ENCODE assay signal across 8 cellular contexts in the genomic region with DNA sequence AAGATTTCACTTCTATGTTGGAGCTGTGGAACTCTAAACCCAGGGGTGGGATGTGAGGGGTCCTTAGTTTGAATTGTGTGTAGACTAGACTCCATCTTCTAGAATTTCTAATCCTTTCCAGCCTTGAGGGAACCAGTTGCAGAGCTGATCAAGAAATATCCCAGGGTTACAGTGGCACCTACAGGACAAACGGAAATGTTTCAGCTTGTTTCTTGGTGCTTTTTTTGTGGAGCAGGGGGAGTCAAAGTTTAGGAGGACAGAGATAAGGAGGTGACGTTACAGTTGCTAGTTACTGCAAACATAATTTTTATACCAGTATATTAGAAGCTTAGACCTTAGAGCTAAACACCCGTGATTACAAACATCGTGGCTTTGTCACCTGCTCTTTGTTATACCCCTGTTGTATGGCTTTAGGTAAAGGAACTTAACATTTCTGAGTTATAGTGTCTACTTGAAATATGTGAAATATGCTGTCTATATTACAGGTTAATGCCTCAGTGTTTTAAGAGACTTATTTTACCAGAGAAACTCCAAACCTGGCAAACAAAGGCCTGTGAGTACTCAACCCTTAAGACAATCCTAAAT.
DNase-seq lines count a peak whose midpoint lies in the region; ATAC-seq and TF ChIP-seq lines count a peak whose summit lies in the region.

No MANE protein-coding gene starts in this region.

- ATAC-seq in GM23338 (peak; percentile 64), HG03095 (IDR thresholded peaks at IDR 0.05; ENCODE audit: unreplicated experiment) (no peak), HG03469 (IDR thresholded peaks at IDR 0.05; ENCODE audit: unreplicated experiment) (no peak), HG02642 (IDR thresholded peaks at IDR 0.05; ENCODE audit: poor library complexity, unreplicated experiment) (no peak)

- no peak overlapping the region for H3K27ac Mint-ChIP-seq in GM23338
- no peak overlapping the region for H3K27ac Mint-ChIP-seq in chondrocyte (ENCODE audit: unreplicated experiment)
- no peak overlapping the region for H3K27ac Mint-ChIP-seq in mesothelial cell of epicardium

- H3K27me3 Mint-ChIP-seq in GM23338 (ENCODE audit: insufficient read depth, low read depth, poor library complexity) (peaks cover 1% of the 10 kb centered on the region), chondrocyte (ENCODE audit: low read depth) (no peaks in the 10 kb centered on the region), mesothelial cell of epicardium (ENCODE audit: low read depth) (no peaks in the 10 kb centered on the region)

- TF ChIP-seq CTCF in C4-2B (conservative IDR thresholded peaks at IDR 0.05) (peak; percentile 78), GM23338 (conservative IDR thresholded peaks at IDR 0.05; ENCODE audit: low read depth in 2 of 2) (peak; percentile 70 to 78), chondrocyte (IDR thresholded peaks at IDR 0.05) (peak; percentile 80), mesothelial cell of epicardium (IDR thresholded peaks at IDR 0.05; ENCODE audit: unreplicated experiment) (peak; percentile 43)

- H3K9me2 ChIP-seq in GM23338 (ENCODE audit: insufficient read depth): no peaks in the 10 kb centered on the region

- no peak overlapping the region for H3K4me3 ChIP-seq in GM23338

- H3K36me3 Mint-ChIP-seq in GM23338 (ENCODE audit: low read depth) (no peaks in the 10 kb centered on the region), chondrocyte (ENCODE audit: low read depth) (no peaks in the 10 kb centered on the region), mesothelial cell of epicardium (no peaks in the 10 kb centered on the region)

- no peaks in the 10 kb centered on the region for H3F3A ChIP-seq in GM23338 (replicated peaks; ENCODE audit: low read depth)

- H3K4me3 Mint-ChIP-seq in GM23338 (no peak overlapping the region), chondrocyte (ENCODE audit: unreplicated experiment) (no peak overlapping the region), mesothelial cell of epicardium (no peak overlapping the region)

- H3K27me3 ChIP-seq in GM23338 (ENCODE audit: insufficient read depth): no peaks in the 10 kb centered on the region

- no peaks in the 10 kb centered on the region for H3K79me2 ChIP-seq in GM23338 (replicated peaks; ENCODE audit: insufficient read depth)

- no peak overlapping the region for H3K4me2 ChIP-seq in GM23338

- no peaks in the 10 kb centered on the region for H4K20me1 ChIP-seq in GM23338 (replicated peaks; ENCODE audit: insufficient read depth)

- H3K9me3 Mint-ChIP-seq in GM23338 (no peaks in the 10 kb centered on the region), chondrocyte (ENCODE audit: low read depth) (no peaks in the 10 kb centered on the region), mesothelial cell of epicardium (no peaks in the 10 kb centered on the region)

- peak; percentile 64 for DNase-seq in GM23338 (ENCODE audit: low spot score)
- DNase-seq in NCI-H526 treated with DMSO at 0.1 percent for 48 hours (lab: John Stamatoyannopoulos, UW): peak; percentile 40
- no peak for DNase-seq in chondrocyte (ENCODE audit: low spot score)
- DNase-seq in mesothelial cell of epicardium (ENCODE audit: low spot score in 2 of 2, unreplicated experiment in 2 of 2): no peak

- H2AFZ ChIP-seq in GM23338: no peak overlapping the region

- H3K4me1 Mint-ChIP-seq in GM23338 (peaks cover 3% of the 10 kb centered on the region; the same call in 2 of the 3 replicates), chondrocyte (ENCODE audit: low read depth) (peaks cover 5% of the 10 kb centered on the region), mesothelial cell of epicardium (peaks cover 9% of the 10 kb centered on the region)

- peaks cover 3% of the 10 kb centered on the region for H3K4me1 ChIP-seq in GM23338 (ENCODE audit: insufficient read depth)

- H3K27ac ChIP-seq in C4-2B: no peak overlapping the region
- H3K27ac ChIP-seq in GM23338 (ENCODE audit: low read depth): no peak overlapping the region

- H3K36me3 ChIP-seq in GM23338 (ENCODE audit: insufficient read depth): no peaks in the 10 kb centered on the region

TF ChIP-seq in GM23338, 12 proteins besides CTCF, POLR2A, EP300 and RAD21 (continues in another document):
- TF ChIP-seq CREB1 (CRISPR knock-in tag; IDR thresholded peaks at IDR 0.05; ENCODE audit: low read depth): no peak
- TF ChIP-seq, protein P1, sequence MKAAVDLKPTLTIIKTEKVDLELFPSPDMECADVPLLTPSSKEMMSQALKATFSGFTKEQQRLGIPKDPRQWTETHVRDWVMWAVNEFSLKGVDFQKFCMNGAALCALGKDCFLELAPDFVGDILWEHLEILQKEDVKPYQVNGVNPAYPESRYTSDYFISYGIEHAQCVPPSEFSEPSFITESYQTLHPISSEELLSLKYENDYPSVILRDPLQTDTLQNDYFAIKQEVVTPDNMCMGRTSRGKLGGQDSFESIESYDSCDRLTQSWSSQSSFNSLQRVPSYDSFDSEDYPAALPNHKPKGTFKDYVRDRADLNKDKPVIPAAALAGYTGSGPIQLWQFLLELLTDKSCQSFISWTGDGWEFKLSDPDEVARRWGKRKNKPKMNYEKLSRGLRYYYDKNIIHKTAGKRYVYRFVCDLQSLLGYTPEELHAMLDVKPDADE (IDR thresholded peaks at IDR 0.05): no peak
- TF ChIP-seq ZNF331 (CRISPR knock-in tag; IDR thresholded peaks at IDR 0.05; ENCODE audit: low read depth): no peak
- TF ChIP-seq NANOG (IDR thresholded peaks at IDR 0.05; ENCODE audit: borderline replicate concordance): no peak
- TF ChIP-seq EZH2 (IDR thresholded peaks at IDR 0.05; ENCODE audit: low read depth, unreplicated experiment): no peak
- TF ChIP-seq JUNB (IDR thresholded peaks at IDR 0.05; ENCODE audit: unreplicated experiment): no peak
- no peak for TF ChIP-seq EZH2phosphoT487 (IDR thresholded peaks at IDR 0.05; ENCODE audit: unreplicated experiment)
- TF ChIP-seq STAT1 (IDR thresholded peaks at IDR 0.05; ENCODE audit: unreplicated experiment): no peak
- TF ChIP-seq, protein P2, sequence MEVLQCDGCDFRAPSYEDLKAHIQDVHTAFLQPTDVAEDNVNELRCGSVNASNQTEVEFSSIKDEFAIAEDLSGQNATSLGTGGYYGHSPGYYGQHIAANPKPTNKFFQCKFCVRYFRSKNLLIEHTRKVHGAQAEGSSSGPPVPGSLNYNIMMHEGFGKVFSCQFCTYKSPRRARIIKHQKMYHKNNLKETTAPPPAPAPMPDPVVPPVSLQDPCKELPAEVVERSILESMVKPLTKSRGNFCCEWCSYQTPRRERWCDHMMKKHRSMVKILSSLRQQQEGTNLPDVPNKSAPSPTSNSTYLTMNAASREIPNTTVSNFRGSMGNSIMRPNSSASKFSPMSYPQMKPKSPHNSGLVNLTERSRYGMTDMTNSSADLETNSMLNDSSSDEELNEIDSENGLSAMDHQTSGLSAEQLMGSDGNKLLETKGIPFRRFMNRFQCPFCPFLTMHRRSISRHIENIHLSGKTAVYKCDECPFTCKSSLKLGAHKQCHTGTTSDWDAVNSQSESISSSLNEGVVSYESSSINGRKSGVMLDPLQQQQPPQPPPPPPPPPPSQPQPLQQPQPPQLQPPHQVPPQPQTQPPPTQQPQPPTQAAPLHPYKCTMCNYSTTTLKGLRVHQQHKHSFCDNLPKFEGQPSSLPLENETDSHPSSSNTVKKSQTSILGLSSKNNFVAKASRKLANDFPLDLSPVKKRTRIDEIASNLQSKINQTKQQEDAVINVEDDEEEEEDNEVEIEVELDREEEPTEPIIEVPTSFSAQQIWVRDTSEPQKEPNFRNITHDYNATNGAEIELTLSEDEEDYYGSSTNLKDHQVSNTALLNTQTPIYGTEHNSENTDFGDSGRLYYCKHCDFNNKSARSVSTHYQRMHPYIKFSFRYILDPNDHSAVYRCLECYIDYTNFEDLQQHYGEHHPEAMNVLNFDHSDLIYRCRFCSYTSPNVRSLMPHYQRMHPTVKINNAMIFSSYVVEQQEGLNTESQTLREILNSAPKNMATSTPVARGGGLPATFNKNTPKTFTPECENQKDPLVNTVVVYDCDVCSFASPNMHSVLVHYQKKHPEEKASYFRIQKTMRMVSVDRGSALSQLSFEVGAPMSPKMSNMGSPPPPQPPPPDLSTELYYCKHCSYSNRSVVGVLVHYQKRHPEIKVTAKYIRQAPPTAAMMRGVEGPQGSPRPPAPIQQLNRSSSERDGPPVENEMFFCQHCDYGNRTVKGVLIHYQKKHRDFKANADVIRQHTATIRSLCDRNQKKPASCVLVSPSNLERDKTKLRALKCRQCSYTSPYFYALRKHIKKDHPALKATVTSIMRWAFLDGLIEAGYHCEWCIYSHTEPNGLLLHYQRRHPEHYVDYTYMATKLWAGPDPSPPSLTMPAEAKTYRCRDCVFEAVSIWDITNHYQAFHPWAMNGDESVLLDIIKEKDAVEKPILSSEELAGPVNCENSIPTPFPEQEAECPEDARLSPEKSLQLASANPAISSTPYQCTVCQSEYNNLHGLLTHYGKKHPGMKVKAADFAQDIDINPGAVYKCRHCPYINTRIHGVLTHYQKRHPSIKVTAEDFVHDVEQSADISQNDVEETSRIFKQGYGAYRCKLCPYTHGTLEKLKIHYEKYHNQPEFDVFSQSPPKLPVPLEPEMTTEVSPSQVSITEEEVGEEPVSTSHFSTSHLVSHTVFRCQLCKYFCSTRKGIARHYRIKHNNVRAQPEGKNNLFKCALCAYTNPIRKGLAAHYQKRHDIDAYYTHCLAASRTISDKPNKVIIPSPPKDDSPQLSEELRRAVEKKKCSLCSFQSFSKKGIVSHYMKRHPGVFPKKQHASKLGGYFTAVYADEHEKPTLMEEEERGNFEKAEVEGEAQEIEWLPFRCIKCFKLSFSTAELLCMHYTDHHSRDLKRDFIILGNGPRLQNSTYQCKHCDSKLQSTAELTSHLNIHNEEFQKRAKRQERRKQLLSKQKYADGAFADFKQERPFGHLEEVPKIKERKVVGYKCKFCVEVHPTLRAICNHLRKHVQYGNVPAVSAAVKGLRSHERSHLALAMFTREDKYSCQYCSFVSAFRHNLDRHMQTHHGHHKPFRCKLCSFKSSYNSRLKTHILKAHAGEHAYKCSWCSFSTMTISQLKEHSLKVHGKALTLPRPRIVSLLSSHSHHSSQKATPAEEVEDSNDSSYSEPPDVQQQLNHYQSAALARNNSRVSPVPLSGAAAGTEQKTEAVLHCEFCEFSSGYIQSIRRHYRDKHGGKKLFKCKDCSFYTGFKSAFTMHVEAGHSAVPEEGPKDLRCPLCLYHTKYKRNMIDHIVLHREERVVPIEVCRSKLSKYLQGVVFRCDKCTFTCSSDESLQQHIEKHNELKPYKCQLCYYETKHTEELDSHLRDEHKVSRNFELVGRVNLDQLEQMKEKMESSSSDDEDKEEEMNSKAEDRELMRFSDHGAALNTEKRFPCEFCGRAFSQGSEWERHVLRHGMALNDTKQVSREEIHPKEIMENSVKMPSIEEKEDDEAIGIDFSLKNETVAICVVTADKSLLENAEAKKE (CRISPR knock-in tag; IDR thresholded peaks at IDR 0.05): no peak
- no peak for TF ChIP-seq ZNF114 (CRISPR knock-in tag; IDR thresholded peaks at IDR 0.05)
- TF ChIP-seq POLR2AphosphoS5 (IDR thresholded peaks at IDR 0.05; ENCODE audit: low read depth): no peak

Comparison
In these comparisons a context has a peak if more than half of its experiments do, and no peak if none do; other contexts are left out.
1. DNase-seq: peak in GM23338 (single experiment) and NCI-H526 treated with DMSO at 0.1 percent for 48 hours (single experiment); none in chondrocyte (single experiment) and mesothelial cell of epicardium (0 of 2).
2. Peak in every context shown above with its lines, with median percentiles within 50 percentile points of each other: CTCF ChIP-seq.